ENCODE assay signal across 22 cellular contexts in the genomic region with DNA sequence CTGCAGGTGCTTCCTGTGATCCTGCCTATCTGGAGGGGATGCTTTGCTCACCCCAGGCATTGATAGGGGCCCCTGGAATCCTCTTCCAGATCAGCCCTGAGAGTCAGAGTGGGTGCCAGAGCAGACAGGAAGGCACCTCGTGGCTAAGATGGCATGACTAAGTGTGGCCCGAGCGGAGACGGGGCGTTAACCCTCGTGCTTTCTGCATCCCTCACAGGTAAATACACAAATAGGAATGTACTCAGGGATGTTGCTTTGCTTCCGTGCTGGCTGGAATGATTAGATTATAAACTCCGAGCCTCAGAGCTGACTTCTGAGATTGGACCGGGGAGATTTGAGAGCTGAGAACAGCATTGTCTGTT.
"Had no signal": no experiment of that assay in that cellular context is flagged by ENCODE, and none has a peak within 500 bp of the region (broad histone marks: within the 10 kb centered on the region; RNA-seq: fewer than 3 reads in every experiment).

No MANE protein-coding gene starts in this region.

- H3K9ac ChIP-seq: KMS-11 had no signal

- H3K27me3 ChIP-seq: cardiac muscle cell had no signal

- H3K27ac ChIP-seq: cardiac muscle cell, KMS-11, SK-N-MC had no signal

- H3K4me2 ChIP-seq: KMS-11 had no signal

- ATAC-seq: activated CD8-positive, alpha-beta memory T cell treated with anti-CD3 and anti-CD28 coated beads, Interleukin-2, amount 10 ng/mL, durations not matched to agents 7 days and 5 days; Right ventricle myocardium inferior; T-cell had no signal

- DNase-seq: activated B cell treated with CpG ODN at 0.5 μM for 24 hours; activated CD4-positive, alpha-beta T cell treated with anti-CD3 and anti-CD28 coated beads for 1 hour; activated CD4-positive, alpha-beta T cell treated with anti-CD3 and anti-CD28 coated beads, Interleukin-2, amount 10 ng/mL, durations not matched to agents 24 days and 14 days; activated CD4-positive, alpha-beta T cell treated with anti-CD3 and anti-CD28 coated beads, Interleukin-2, amount 50 U/mL, for 48 hours; activated CD8-positive, alpha-beta memory T cell treated with anti-CD3 and anti-CD28 coated beads, Interleukin-2, amount 10 ng/mL, durations not matched to agents 7 days and 5 days; activated effector memory CD4-positive, alpha-beta T cell treated with Interleukin-2 at 50 U/mL for 16 hours; activated naive CD4-positive, alpha-beta T cell; activated T-cell treated with anti-CD3 and anti-CD28 coated beads, Interleukin-2, amount 50 U/mL, for 24 hours; amygdala; NCI-H146; NCI-H2029; NCI-H2107; NCI-H510A treated with DMSO at 0.1 percent for 48 hours; NCI-H69; RPMI8226; T-cell; T-helper 2 cell; T1000 had no signal

- H3K36me3 ChIP-seq: cardiac muscle cell had no signal

- H3K4me3 ChIP-seq: cardiac muscle cell, SK-N-MC had no signal
